Comparison of ENCODE assay signal across 8 cellular contexts in genomic region chr14:72894323-72894622, GRCh38. TPM values are rescaled to one million over a fixed set of nuclear protein-coding genes. Genes with fewer than 3 reads are reported as not detected.
DNase-seq lines count a peak whose midpoint lies in the region; ATAC-seq, FAIRE-seq and TF ChIP-seq lines count a peak whose summit lies in the region.

No MANE protein-coding gene starts in this region.

- H3K4me3 Mint-ChIP-seq in neural progenitor cell = peak overlapping the region; percentile 94

- H2AFZ ChIP-seq in MM.1S (ENCODE audit: low read length) = peak overlapping the region; percentile 58; the same call in 1 of the 2 replicates
- no peak overlapping the region for H2AFZ ChIP-seq in H1 (ENCODE audit: low read length)
- no peak overlapping the region for H2AFZ ChIP-seq in neural progenitor cell (replicated peaks)

- peaks cover 71 to 83% (median 82%) of the 10 kb centered on the region in 11 experiments for H3K27me3 ChIP-seq in BLaER1 treated with 17β-estradiol and CSF1 and Interleukin-3, amounts not matched to agents 10 nM and 100 nM
- H3K27me3 ChIP-seq in MM.1S (replicated peaks; ENCODE audit: insufficient read depth, low read length) (no peaks in the 10 kb centered on the region), H1 (replicated peaks in 1 of 4; ENCODE audit: control insufficient read depth in 3 of 4, extremely low read depth in 1 of 4, insufficient read depth in 3 of 4, low read length in 3 of 4) (peaks cover 20 to 59% (median 52%) of the 10 kb centered on the region in 4 experiments), neural progenitor cell (peaks cover 73% of the 10 kb centered on the region)

- no peak overlapping the region for H4K91ac ChIP-seq in H1 (replicated peaks; ENCODE audit: insufficient read length, low read length)

- no peak overlapping the region for H2AK5ac ChIP-seq in H1 (ENCODE audit: low read depth, low read length)

- H3K79me2 ChIP-seq in MM.1S (ENCODE audit: low read length) = peaks cover 45% of the 10 kb centered on the region
- H3K79me2 ChIP-seq in H1 (ENCODE audit: control insufficient read depth in 1 of 2, insufficient read depth in 2 of 2, low read length in 2 of 2) = no peaks in the 10 kb centered on the region
- no peaks in the 10 kb centered on the region for H3K79me2 ChIP-seq in neural progenitor cell (ENCODE audit: low read depth)

- TF ChIP-seq CTCF in MM.1S (IDR thresholded peaks at IDR 0.05; ENCODE audit: low read length) (no peak), H1 (IDR thresholded peaks at IDR 0.05; ENCODE audit: control extremely low read depth in 1 of 3, insufficient read depth in 1 of 3, low read depth in 1 of 3, low read length in 3 of 3) (no peak), neural progenitor cell (IDR thresholded peaks at IDR 0.05) (no peak)

- TF ChIP-seq POLR2A in H1 (IDR thresholded peaks at IDR 0.05; ENCODE audit: control extremely low read depth in 1 of 2, low read depth in 2 of 2, low read length in 2 of 2) = no peak

- H3K27me3 Mint-ChIP-seq in neural progenitor cell (ENCODE audit: insufficient read depth, low read depth) = peaks cover 38% of the 10 kb centered on the region

- no peak overlapping the region for H3K23ac ChIP-seq in H1 (ENCODE audit: insufficient read length)

- H3K9me3 Mint-ChIP-seq in neural progenitor cell = no peaks in the 10 kb centered on the region

- H2BK15ac ChIP-seq in H1 (ENCODE audit: low read length) = no peak overlapping the region

- ATAC-seq in HG02970 (IDR thresholded peaks at IDR 0.05; ENCODE audit: low FRiP score, unreplicated experiment) (no peak), HG03139 (IDR thresholded peaks at IDR 0.05; ENCODE audit: unreplicated experiment) (no peak)

- no peaks in the 10 kb centered on the region for H3K36me3 Mint-ChIP-seq in neural progenitor cell

- H3F3A ChIP-seq in MM.1S (ENCODE audit: insufficient read depth, low read length) = peaks cover 25% of the 10 kb centered on the region
- H3F3A ChIP-seq in neural progenitor cell (ENCODE audit: low read depth) = peaks cover 22% of the 10 kb centered on the region

- H3K27ac Mint-ChIP-seq in neural progenitor cell = no peak overlapping the region

- no peak overlapping the region for H2BK120ac ChIP-seq in H1 (replicated peaks; ENCODE audit: low read depth, low read length)

- no peak for DNase-seq in MM.1S
- DNase-seq in H1 (ENCODE audit: low read depth in 1 of 2, low spot score in 2 of 2) = no peak
- DNase-seq in neural progenitor cell (ENCODE audit: low spot score) = no peak
- no peak for DNase-seq in GM19240 (ENCODE audit: insufficient read length, low spot score)
- DNase-seq in SIG-M5 (lab: John Stamatoyannopoulos, UW) = no peak

- no peak overlapping the region for H4K5ac ChIP-seq in H1 (ENCODE audit: insufficient read length, low read depth, low read length)

- no peaks in the 10 kb centered on the region for H3K9me2 ChIP-seq in MM.1S (replicated peaks; ENCODE audit: insufficient read depth, low read length)

- H3K27ac ChIP-seq in BLaER1 treated with 17β-estradiol and CSF1 and Interleukin-3, amounts not matched to agents 10 nM and 100 nM = no peak overlapping the region
- H3K27ac ChIP-seq in MM.1S (ENCODE audit: low read length) (no peak overlapping the region), H1 (ENCODE audit: low read depth, low read length) (no peak overlapping the region), neural progenitor cell (no peak overlapping the region)

- H4K8ac ChIP-seq in H1 (ENCODE audit: extremely low read depth, insufficient read depth, low read length) = no peak overlapping the region

- TF ChIP-seq RAD21 in H1 (IDR thresholded peaks at IDR 0.05 in 1 of 2, conservative IDR thresholded peaks at IDR 0.05 in 1 of 2; ENCODE audit: low read depth in 2 of 2, low read length in 2 of 2) = no peak

- no peak overlapping the region for H2BK20ac ChIP-seq in H1 (ENCODE audit: low read length)

- no peak overlapping the region for H3K56ac ChIP-seq in H1 (replicated peaks; ENCODE audit: insufficient read length, low read depth, low read length)

- H4K20me1 ChIP-seq in BLaER1 treated with 17β-estradiol and CSF1 and Interleukin-3, amounts not matched to agents 10 nM and 100 nM = peaks cover 0 to 35% (median 24%) of the 10 kb centered on the region in 11 experiments; a peak in 15 of 22 replicates
- H4K20me1 ChIP-seq in MM.1S (ENCODE audit: insufficient read depth, low read length) (no peaks in the 10 kb centered on the region), H1 (replicated peaks in 1 of 2; ENCODE audit: control insufficient read depth in 1 of 2, insufficient read depth in 2 of 2, low read length in 2 of 2) (no peaks in the 10 kb centered on the region), neural progenitor cell (ENCODE audit: low read depth) (peaks cover 10% of the 10 kb centered on the region)

- H3K9me3 ChIP-seq in BLaER1 treated with 17β-estradiol and CSF1 and Interleukin-3, amounts not matched to agents 10 nM and 100 nM (replicated peaks in 1 of 11) = no peaks in the 10 kb centered on the region
- H3K9me3 ChIP-seq in MM.1S (replicated peaks; ENCODE audit: insufficient read depth, low read length) (no peaks in the 10 kb centered on the region), H1 (ENCODE audit: insufficient read depth in 2 of 2, low read depth in 1 of 2, low read length in 1 of 2) (no peaks in the 10 kb centered on the region), neural progenitor cell (ENCODE audit: low read depth) (no peaks in the 10 kb centered on the region)

- FAIRE-seq in H1 (lab: Jason Lieb, UNC) = no peak

- no peak overlapping the region for H2BK12ac ChIP-seq in H1 (ENCODE audit: low read depth, low read length)

- peaks cover 14% of the 10 kb centered on the region for H3K23me2 ChIP-seq in H1 (ENCODE audit: low read depth, low read length)

- no peaks in the 10 kb centered on the region for H3K79me1 ChIP-seq in H1 (ENCODE audit: low read depth, low read length)

- H3K36me3 ChIP-seq in BLaER1 treated with 17β-estradiol and CSF1 and Interleukin-3, amounts not matched to agents 10 nM and 100 nM = no peaks in the 10 kb centered on the region
- H3K36me3 ChIP-seq in MM.1S (replicated peaks; ENCODE audit: insufficient read depth, low read length) = no peaks in the 10 kb centered on the region
- H3K36me3 ChIP-seq in H1 (ENCODE audit: control insufficient read depth in 2 of 4, insufficient read depth in 4 of 4, low read length in 3 of 4) = no peaks in the 10 kb centered on the region
- no peaks in the 10 kb centered on the region for H3K36me3 ChIP-seq in neural progenitor cell

- no peak overlapping the region for H3K14ac ChIP-seq in H1 (ENCODE audit: insufficient read length)

- peak overlapping the region in 1 of 11 experiments; percentile 50; a peak in 1 of 22 replicates for H3K9ac ChIP-seq in BLaER1 treated with 17β-estradiol and CSF1 and Interleukin-3, amounts not matched to agents 10 nM and 100 nM
- H3K9ac ChIP-seq in MM.1S (ENCODE audit: low read length) (peak overlapping the region; percentile 50; the same call in 1 of the 2 replicates), H1 (replicated peaks in 1 of 4; ENCODE audit: extremely low read depth in 1 of 4, low read depth in 3 of 4, low read length in 3 of 4) (no peak overlapping the region), neural progenitor cell (no peak overlapping the region)

- H3K4me2 ChIP-seq in BLaER1 treated with 17β-estradiol and CSF1 and Interleukin-3, amounts not matched to agents 10 nM and 100 nM = peak overlapping the region; percentile 89 to 99 (median 96)
- H3K4me2 ChIP-seq in MM.1S (ENCODE audit: low read depth, low read length) = peak overlapping the region; percentile 96
- peak overlapping the region; percentile 93 to 99 for H3K4me2 ChIP-seq in H1 (ENCODE audit: insufficient read depth in 1 of 2, low read depth in 2 of 2, low read length in 2 of 2)
- peak overlapping the region; percentile 95 for H3K4me2 ChIP-seq in neural progenitor cell

- 1% methylated on average over 11 of the region's 11 CpGs; no CpG with 5 or more reads in 1 of the 2 experiments for WGBS in H1 (ENCODE audit: extremely low coverage in 1 of 2, insufficient coverage in 1 of 2, insufficient read length in 1 of 2, insufficient replicate concordance in 2 of 2, low coverage in 1 of 2, low lambda C conversion rate in 2 of 2, missing lambda C conversion rate in 1 of 2), 2 experiments

- no peak for TF ChIP-seq EP300 in H1 (IDR thresholded peaks at IDR 0.05; ENCODE audit: borderline replicate concordance in 1 of 2, low read depth in 2 of 2, low read length in 2 of 2)

- peaks cover 39% of the 10 kb centered on the region for H3K4me1 Mint-ChIP-seq in neural progenitor cell

- peak overlapping the region; percentile 62 to 84 (median 68); a peak in 18 of 20 replicates for H3K4me3 ChIP-seq in BLaER1 treated with 17β-estradiol and CSF1 and Interleukin-3, amounts not matched to agents 10 nM and 100 nM
- peak overlapping the region; percentile 69 for H3K4me3 ChIP-seq in MM.1S (ENCODE audit: low read length)
- H3K4me3 ChIP-seq in H1 (ENCODE audit: extremely low read depth in 1 of 4, insufficient read depth in 2 of 4, low read depth in 3 of 4, low read length in 4 of 4) = peak overlapping the region; percentile 58 to 83 (median 68)
- peak overlapping the region; percentile 72 for H3K4me3 ChIP-seq in neural progenitor cell

- peaks cover 21 to 32% (median 23%) of the 10 kb centered on the region in 10 experiments for H3K4me1 ChIP-seq in BLaER1 treated with 17β-estradiol and CSF1 and Interleukin-3, amounts not matched to agents 10 nM and 100 nM
- H3K4me1 ChIP-seq in MM.1S (ENCODE audit: low read length) (0 out of 2 replicates have a peak, but pooled peaks cover 7% of the 10 kb centered on the region), H1 (replicated peaks in 1 of 4; ENCODE audit: control insufficient read depth in 3 of 4, insufficient read depth in 4 of 4, low read length in 3 of 4) (peaks cover 10 to 22% (median 13%) of the 10 kb centered on the region in 4 experiments), neural progenitor cell (peaks cover 42% of the 10 kb centered on the region)

- H3K4ac ChIP-seq in H1 (replicated peaks; ENCODE audit: insufficient read length, low read depth, low read length) = no peak overlapping the region

- POLR2A ChIA-PET in H1 (lab: Charles Lee; ENCODE audit: partially characterized antibody) = interaction anchor here (0.7 to 1.5 kb wide), 3 partner anchors 18 to 184 kb away, joined by 3 to 7 read pairs (median 3); no protein-coding TSS in a partner anchor

- H3K18ac ChIP-seq in H1 (ENCODE audit: extremely low read depth, low read length) = no peak overlapping the region

- CTCF ChIA-PET in H1 (lab: Charles Lee; ENCODE audit: partially characterized antibody) = interaction anchor here (0.6 to 2.0 kb wide), 9 partner anchors 9 to 380 kb away, joined by 3 to 9 read pairs (median 4); no protein-coding TSS in a partner anchor

- H2BK5ac ChIP-seq in H1 (ENCODE audit: low read depth, low read length) = no peak overlapping the region

RNA-seq across cellular contexts. Expression of gene DPF3, which starts 0.4 kb away (rescaled TPM):
- total RNA-seq in H1 (2021; fragmentation: NEBNext Ultra II Directional; extraction: Animal tissue kit (Norgen Biotek cat#: 25700)) = 0.08 and 0.19 TPM in 2 replicates
- polyA plus RNA-seq in H1 (2011; rRNA removed) = 0.03 TPM in 1 of 2 replicates, not detected in the other
- 0.08 TPM for polyA plus RNA-seq in H1 (2011; cell fraction: cytosol; rRNA removed)
- polyA plus RNA-seq in H1 (2011; cell fraction: nucleus; rRNA removed) = 0.19 TPM
- polyA plus RNA-seq in H1 (2012, experiment 1 of 2) = 0.06 TPM in 1 of 4 replicates, not detected in the others
- not detected for polyA plus RNA-seq in H1 (2012, experiment 2 of 2)
- polyA plus RNA-seq in H1 (2013, experiment 1 of 2) = 0.16 TPM
- polyA plus RNA-seq in H1 (2013, experiment 2 of 2) = 0.07 TPM
- 0.22 and 0.49 TPM in 2 replicates for polyA minus RNA-seq in H1 (2011; rRNA and poly(A)+ RNA removed)
- not detected for polyA minus RNA-seq in H1 (2011; cell fraction: cytosol; rRNA and poly(A)+ RNA removed)
- 0.40 TPM for polyA minus RNA-seq in H1 (2011; cell fraction: nucleus; rRNA and poly(A)+ RNA removed)
- total RNA-seq in neural progenitor cell (ENCODE audit: low replicate concordance) = not detected in 2 replicates

RNA-seq across cellular contexts. Expression of gene DCAF4, which starts 32.0 kb away (rescaled TPM):
- total RNA-seq in H1 (2021; fragmentation: NEBNext Ultra II Directional; extraction: Animal tissue kit (Norgen Biotek cat#: 25700)) = 16.8 and 21.1 TPM in 2 replicates
- polyA plus RNA-seq in H1 (2011; rRNA removed) = 17.0 and 26.3 TPM in 2 replicates
- 28.3 TPM for polyA plus RNA-seq in H1 (2011; cell fraction: cytosol; rRNA removed)
- polyA plus RNA-seq in H1 (2011; cell fraction: nucleus; rRNA removed) = 35.9 TPM
- 13.7 to 17.0 TPM (median 14.8 TPM) in 4 replicates for polyA plus RNA-seq in H1 (2012, experiment 1 of 2)
- polyA plus RNA-seq in H1 (2012, experiment 2 of 2) = 7.8 TPM
- 22.5 TPM for polyA plus RNA-seq in H1 (2013, experiment 1 of 2)
- polyA plus RNA-seq in H1 (2013, experiment 2 of 2) = 22.9 TPM
- 24.8 and 27.4 TPM in 2 replicates for polyA minus RNA-seq in H1 (2011; rRNA and poly(A)+ RNA removed)
- polyA minus RNA-seq in H1 (2011; cell fraction: cytosol; rRNA and poly(A)+ RNA removed) = 7.8 TPM
- polyA minus RNA-seq in H1 (2011; cell fraction: nucleus; rRNA and poly(A)+ RNA removed) = 26.9 TPM
- total RNA-seq in neural progenitor cell (ENCODE audit: low replicate concordance) = 3.7 and 7.2 TPM in 2 replicates
